ENCODE assay signal across 22 cellular contexts in the genomic region with DNA sequence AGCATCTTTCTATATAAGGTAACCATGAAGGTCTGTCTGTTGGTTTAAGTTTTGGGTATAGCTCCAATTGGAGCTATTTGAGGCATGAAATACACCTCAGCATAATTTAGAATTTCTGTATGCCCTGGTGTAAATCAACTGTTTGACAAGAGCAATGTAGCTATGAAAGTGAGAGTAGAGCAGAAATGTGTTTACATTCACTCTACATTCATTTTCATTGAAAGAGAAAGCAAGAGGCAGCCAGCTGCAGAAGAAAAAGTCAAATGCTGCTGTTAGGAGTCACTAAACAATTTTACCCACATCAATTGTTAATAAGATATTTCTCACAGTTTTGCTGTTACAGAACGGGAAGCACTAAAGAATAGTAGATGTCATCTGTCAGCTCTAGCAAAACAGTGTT.
"Had no signal": no experiment of that assay in that cellular context is flagged by ENCODE, and none has a peak within 500 bp of the region (broad histone marks: within the 10 kb centered on the region; RNA-seq: fewer than 3 reads in every experiment).

No MANE protein-coding gene starts in this region.

- H3K4me2 ChIP-seq: smooth muscle cell had no signal

- H3K27me3 Mint-ChIP-seq: activated CD4-positive, alpha-beta memory T cell treated with anti-CD3 and anti-CD28 coated beads for 36 hours; activated naive CD4-positive, alpha-beta T cell treated with anti-CD3 and anti-CD28 coated beads, Interleukin-2, amount 10 ng/mL, durations not matched to agents 7 days and 5 days; naive thymus-derived CD8-positive, alpha-beta T cell; progenitor cell of endocrine pancreas; stimulated activated naive B cell treated with anti-CD40 and anti-IgM and Interleukin-4, amounts not matched to agents 10 μg/mL and 1 μg/mL and 100 μg/mL, for 72 hours had no signal

- H3K9me3 Mint-ChIP-seq: activated CD4-positive, alpha-beta memory T cell treated with anti-CD3 and anti-CD28 coated beads for 36 hours; activated naive CD4-positive, alpha-beta T cell treated with anti-CD3 and anti-CD28 coated beads, Interleukin-2, amount 10 ng/mL, durations not matched to agents 7 days and 5 days had no signal

- ATAC-seq: activated T-cell treated with anti-CD3 and anti-CD28 coated beads, Interleukin-2, amount 50 U/mL, for 72 hours; gastrocnemius medialis; naive thymus-derived CD8-positive, alpha-beta T cell; stimulated activated naive B cell treated with anti-CD40 and anti-IgM and Interleukin-4, amounts not matched to agents 10 μg/mL and 1 μg/mL and 100 μg/mL, for 72 hours had no signal

- H3K36me3 ChIP-seq: colonic mucosa, esophagus muscularis mucosa, gastrocnemius medialis, left ventricle myocardium inferior, sigmoid colon, transverse colon, uterus had no signal

- H3K27ac Mint-ChIP-seq: activated CD4-positive, alpha-beta memory T cell treated with anti-CD3 and anti-CD28 coated beads for 36 hours; activated naive CD4-positive, alpha-beta T cell treated with anti-CD3 and anti-CD28 coated beads, Interleukin-2, amount 10 ng/mL, durations not matched to agents 7 days and 5 days; activated T-cell treated with anti-CD3 and anti-CD28 coated beads, Interleukin-2, amount 50 U/mL, for 72 hours; naive thymus-derived CD8-positive, alpha-beta T cell; progenitor cell of endocrine pancreas; stimulated activated naive B cell treated with anti-CD40 and anti-IgM and Interleukin-4, amounts not matched to agents 10 μg/mL and 1 μg/mL and 100 μg/mL, for 72 hours had no signal

- H3K4me1 Mint-ChIP-seq: activated naive CD4-positive, alpha-beta T cell treated with anti-CD3 and anti-CD28 coated beads, Interleukin-2, amount 10 ng/mL, durations not matched to agents 7 days and 5 days; naive thymus-derived CD8-positive, alpha-beta T cell; stimulated activated naive B cell treated with anti-CD40 and anti-IgM and Interleukin-4, amounts not matched to agents 10 μg/mL and 1 μg/mL and 100 μg/mL, for 72 hours had no signal

- H3K4me3 Mint-ChIP-seq: activated CD4-positive, alpha-beta memory T cell treated with anti-CD3 and anti-CD28 coated beads for 36 hours; activated naive CD4-positive, alpha-beta T cell treated with anti-CD3 and anti-CD28 coated beads, Interleukin-2, amount 10 ng/mL, durations not matched to agents 7 days and 5 days; activated T-cell treated with anti-CD3 and anti-CD28 coated beads, Interleukin-2, amount 50 U/mL, for 72 hours; naive thymus-derived CD8-positive, alpha-beta T cell; stimulated activated naive B cell treated with anti-CD40 and anti-IgM and Interleukin-4, amounts not matched to agents 10 μg/mL and 1 μg/mL and 100 μg/mL, for 72 hours had no signal

- H3K9me3 ChIP-seq: colonic mucosa, esophagus muscularis mucosa, gastrocnemius medialis, left ventricle myocardium inferior, sigmoid colon, transverse colon, uterus had no signal

- H3K27ac ChIP-seq: colonic mucosa, esophagus muscularis mucosa, gastrocnemius medialis, left ventricle myocardium inferior, sigmoid colon, transverse colon, uterus had no signal

- H3K4me1 ChIP-seq: colonic mucosa, esophagus muscularis mucosa, gastrocnemius medialis, left ventricle myocardium inferior, transverse colon, uterus had no signal

- H3K4me3 ChIP-seq: colonic mucosa, esophagus muscularis mucosa, gastrocnemius medialis, left ventricle myocardium inferior, sigmoid colon, smooth muscle cell, transverse colon, uterus had no signal

- H3K27me3 ChIP-seq: colonic mucosa, esophagus muscularis mucosa, gastrocnemius medialis, sigmoid colon, transverse colon, uterus had no signal

- H3K36me3 Mint-ChIP-seq: activated CD4-positive, alpha-beta memory T cell treated with anti-CD3 and anti-CD28 coated beads for 36 hours; activated naive CD4-positive, alpha-beta T cell treated with anti-CD3 and anti-CD28 coated beads, Interleukin-2, amount 10 ng/mL, durations not matched to agents 7 days and 5 days; naive thymus-derived CD8-positive, alpha-beta T cell; stimulated activated naive B cell treated with anti-CD40 and anti-IgM and Interleukin-4, amounts not matched to agents 10 μg/mL and 1 μg/mL and 100 μg/mL, for 72 hours had no signal

- DNase-seq: activated CD4-positive, alpha-beta memory T cell treated with anti-CD3 and anti-CD28 coated beads for 36 hours; activated CD4-positive, alpha-beta T cell treated with anti-CD3 and anti-CD28 coated beads for 48 hours; activated CD4-positive, CD25-positive, alpha-beta regulatory T cell; activated effector memory CD4-positive, alpha-beta T cell treated with Interleukin-2 at 50 U/mL for 16 hours; activated naive CD4-positive, alpha-beta T cell treated with anti-CD3 and anti-CD28 coated beads, Interleukin-2, amount 10 ng/mL, durations not matched to agents 7 days and 5 days; activated T-cell treated with anti-CD3 and anti-CD28 coated beads, Interleukin-2, amount 50 U/mL, for 72 hours; amygdala; colonic mucosa; gastrocnemius medialis; hypothalamus; left ventricle myocardium inferior; naive thymus-derived CD8-positive, alpha-beta T cell; retina; sigmoid colon; stimulated activated CD4-positive, alpha-beta T cell treated with anti-CD3 and anti-CD28 coated beads, Interleukin-15, amount 100 ng/mL, for 24 hours; stimulated activated CD8-positive, alpha-beta memory T cell treated with anti-CD3 and anti-CD28 coated beads, Interleukin-4, amount 100 ng/mL, for 48 hours; stimulated activated naive B cell treated with anti-CD40 and anti-IgM and Interleukin-4, amounts not matched to agents 10 μg/mL and 1 μg/mL and 100 μg/mL, for 72 hours; transverse colon; uterus had no signal
